Comparison of ENCODE assay signal across 1 cellular context in genomic region chr11:125091877-125092664, GRCh38.
TF ChIP-seq lines count a peak whose summit lies in the region.

No MANE protein-coding gene starts in this region.

TF ChIP-seq in endothelial cell of umbilical vein, 7 proteins besides CTCF, POLR2A, EP300 and RAD21 (continued from another document):
- TF ChIP-seq MYC (IDR thresholded peaks at IDR 0.05; ENCODE audit: low read depth, low read length) (no peak), JUN (IDR thresholded peaks at IDR 0.05; ENCODE audit: borderline replicate concordance, insufficient read depth, insufficient read length, low read depth) (no peak), GATA2 (IDR thresholded peaks at IDR 0.05; ENCODE audit: insufficient read depth, insufficient read length, low read depth, low read length) (no peak), FOS (IDR thresholded peaks at IDR 0.05; ENCODE audit: borderline replicate concordance, insufficient read depth, low read length) (no peak), POLR2AphosphoS5 (IDR thresholded peaks at IDR 0.05; ENCODE audit: insufficient read depth, low read depth, low read length) (no peak)
- TF ChIP-seq, protein P1, sequence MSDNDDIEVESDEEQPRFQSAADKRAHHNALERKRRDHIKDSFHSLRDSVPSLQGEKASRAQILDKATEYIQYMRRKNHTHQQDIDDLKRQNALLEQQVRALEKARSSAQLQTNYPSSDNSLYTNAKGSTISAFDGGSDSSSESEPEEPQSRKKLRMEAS (IDR thresholded peaks at IDR 0.05; ENCODE audit: insufficient read depth, insufficient read length): no peak
TF ChIP-seq in endothelial cell of umbilical vein: peak in this region for 0.
